ENCODE assay signal across 1 cellular context in the genomic region with DNA sequence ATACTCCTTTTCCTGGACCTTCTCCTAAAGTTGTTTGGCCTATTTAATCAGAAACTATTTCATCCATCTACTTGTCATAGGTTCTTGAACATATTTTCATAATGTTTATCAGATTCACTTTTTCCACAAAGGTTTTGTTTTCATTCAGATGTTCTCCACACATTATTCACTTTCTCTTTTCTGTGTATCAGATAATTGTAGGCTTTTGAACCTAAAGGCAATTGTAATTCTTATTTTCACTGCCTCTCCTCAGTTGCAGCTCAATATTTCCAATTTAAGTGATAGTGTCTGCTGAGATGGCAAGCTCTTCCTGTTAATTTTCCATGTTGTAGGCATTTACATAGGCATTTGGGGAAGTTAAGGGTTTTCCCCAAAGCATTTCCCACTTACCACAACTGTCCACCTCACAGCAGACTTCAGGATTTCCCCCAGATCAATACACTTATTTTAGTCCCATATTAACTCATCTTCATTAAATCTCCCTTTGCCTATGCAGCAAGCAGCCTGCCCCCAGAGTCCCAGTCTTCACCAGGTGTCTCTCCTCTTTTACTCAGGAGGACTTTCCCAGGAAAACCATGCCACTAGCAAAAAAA.
TF ChIP-seq lines count a peak whose summit lies in the region.

No MANE protein-coding gene starts in this region.

TF ChIP-seq in K562, 482 proteins besides CTCF, POLR2A, EP300 and RAD21:
- TF ChIP-seq ILF3 (IDR thresholded peaks at IDR 0.05; ENCODE audit: borderline replicate concordance): no peak
- no peak for TF ChIP-seq FOXM1 (IDR thresholded peaks at IDR 0.05; ENCODE audit: low read depth)
- TF ChIP-seq FOXM1 (CRISPR knock-in tag; IDR thresholded peaks at IDR 0.05; ENCODE audit: low read depth): no peak
- no peak for TF ChIP-seq ZNF592 (IDR thresholded peaks at IDR 0.05)
- no peak for TF ChIP-seq BACH1 (tag; IDR thresholded peaks at IDR 0.05)
